8 cellular contexts compared by ENCODE assay signal in genomic region chr5:58886315-58887207, GRCh38.
A peak's percentile ranks its signal among the peaks of the same experiment; 100 is the strongest.
DNase-seq lines count a peak whose midpoint lies in the region; ATAC-seq lines count a peak whose summit lies in the region.

No MANE protein-coding gene starts in this region.

- peak; percentile 78 for ATAC-seq in GM18907 (IDR thresholded peaks at IDR 0.05; ENCODE audit: unreplicated experiment)
- ATAC-seq in HG03103 (IDR thresholded peaks at IDR 0.05; ENCODE audit: low read depth, unreplicated experiment), result peak; percentile 58

- DNase-seq in Ammon's horn (ENCODE audit: low spot score) (peak; percentile 77), NCI-H446 treated with DMSO at 0.1 percent for 48 hours (lab: John Stamatoyannopoulos, UW) (peak; percentile 24), dermis microvascular lymphatic vessel endothelial cell (ENCODE audit: low read depth in 2 of 2) (peak; percentile 9 to 50), medulla oblongata (ENCODE audit: extremely low spot score) (peak; percentile 71)
- peak; percentile 53 for DNase-seq in activated CD4-positive, alpha-beta T cell treated with anti-CD3 and anti-CD28 coated beads, Interleukin-2, amount 50 U/mL, for 1 hour
- DNase-seq in stimulated activated CD8-positive, alpha-beta memory T cell treated with anti-CD3 and anti-CD28 coated beads, Interleukin-15, amount 100 ng/mL, for 1 hour (ENCODE audit: low read depth), result peak; percentile 21

Comparison
In these comparisons a context has a peak if more than half of its experiments do, and no peak if none do; other contexts are left out.
1. Peak in every context shown above with its lines: DNase-seq and ATAC-seq.
2. DNase-seq: peak in every context shown above with its lines; median percentile 77 in Ammon's horn; 71 in medulla oblongata; 53 in activated CD4-positive, alpha-beta T cell treated with anti-CD3 and anti-CD28 coated beads, Interleukin-2, amount 50 U/mL, for 1 hour; 30 in dermis microvascular lymphatic vessel endothelial cell; 24 in NCI-H446 treated with DMSO at 0.1 percent for 48 hours; 21 in stimulated activated CD8-positive, alpha-beta memory T cell treated with anti-CD3 and anti-CD28 coated beads, Interleukin-15, amount 100 ng/mL, for 1 hour.